Comparison of ENCODE assay signal across 9 cellular contexts in the genomic region with DNA sequence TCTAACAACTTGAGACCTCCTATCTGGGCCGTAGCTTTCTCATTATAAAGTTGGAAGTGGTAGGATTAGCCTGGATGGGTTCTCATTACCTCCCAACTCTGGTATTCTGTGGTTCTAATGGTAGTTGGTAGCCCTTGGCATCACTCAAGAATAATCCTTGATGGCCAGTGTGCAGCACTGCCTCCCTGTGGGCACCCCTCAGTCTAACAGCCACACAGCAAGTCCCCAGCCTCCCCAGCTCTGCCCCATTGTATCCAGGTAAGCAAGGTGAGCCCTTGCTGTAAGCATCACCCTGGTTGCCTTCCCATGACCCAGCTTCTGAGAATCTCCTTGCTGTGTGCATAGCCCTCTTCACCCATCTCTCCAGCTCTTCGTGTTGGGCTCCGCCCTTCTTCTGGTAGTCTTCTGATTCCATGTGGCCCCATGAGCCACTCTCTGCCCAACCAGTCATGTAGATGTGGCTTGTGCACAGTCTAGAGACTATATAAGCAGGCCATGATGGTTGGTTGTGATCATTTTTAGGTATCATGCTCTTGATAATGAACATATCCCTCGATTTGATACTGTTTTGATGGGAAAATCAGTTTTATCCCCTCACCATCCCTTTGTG. TPM values are rescaled to one million over a fixed set of nuclear protein-coding genes. Genes with fewer than 3 reads are reported as not detected.
DNase-seq lines count a peak whose midpoint lies in the region; ATAC-seq and TF ChIP-seq lines count a peak whose summit lies in the region.
"Had no signal": no experiment of that assay in that cellular context is flagged by ENCODE, and none has a peak within 500 bp of the region (broad histone marks: within the 10 kb centered on the region; RNA-seq: fewer than 3 reads in every experiment).

No MANE protein-coding gene starts in this region.

- H3K4me2 ChIP-seq in HCT116 (ENCODE audit: low read length) = no peak overlapping the region

- intact Hi-C loops in CD4-positive, alpha-beta memory T cell (cut with micrococcal nuclease) = loop anchor here (1.0 kb wide), 1 partner anchor 369 kb away; no protein-coding TSS in a partner anchor
- intact Hi-C loops in HCT116 (cut with micrococcal nuclease) = no loop called here
- intact Hi-C loops in activated CD8-positive, alpha-beta T cell treated with anti-CD3 and anti-CD28 coated beads for 36 hours (cut with micrococcal nuclease) = loop anchor here (10.0 kb wide), 1 partner anchor 370 kb away; no protein-coding TSS in a partner anchor

- ATAC-seq in HCT116 (peak; percentile 89), left lobe of liver (peak; percentile 73), GM21381 (IDR thresholded peaks at IDR 0.05; ENCODE audit: unreplicated experiment) (no peak)
- ATAC-seq in activated CD8-positive, alpha-beta T cell treated with anti-CD3 and anti-CD28 coated beads for 36 hours = peak; percentile 62

- POLR2A ChIA-PET in CD4-positive, alpha-beta memory T cell (lab: Charles Lee; ENCODE audit: partially characterized antibody) = no interaction called here
- POLR2A ChIA-PET in HCT116 (lab: Charles Lee) = no interaction called here
- POLR2A ChIA-PET in activated CD8-positive, alpha-beta T cell treated with anti-CD3 and anti-CD28 coated beads for 36 hours (lab: Charles Lee) = interaction anchor here (0.9 kb wide), 1 partner anchor 9 kb away, joined by 4 read pairs; no protein-coding TSS in a partner anchor

- no peak overlapping the region for H2AFZ ChIP-seq in HCT116 (ENCODE audit: low read depth, low read length, poor library complexity, severe bottlenecking)

- no peaks in the 10 kb centered on the region for H3K9me3 ChIP-seq in CD4-positive, alpha-beta memory T cell (ENCODE audit: control insufficient read depth in 1 of 2, low read length in 2 of 2)
- H3K9me3 ChIP-seq in HCT116 (ENCODE audit: control insufficient read depth in 1 of 2, insufficient read depth in 1 of 2, low read depth in 1 of 2, low read length in 2 of 2) = no peaks in the 10 kb centered on the region

- peak in 3 of 5 donors; percentile 4 to 9 (median 6) for DNase-seq in CD4-positive, alpha-beta memory T cell
- no peak for DNase-seq in HCT116 (ENCODE audit: low read depth, low spot score)
- DNase-seq in activated CD8-positive, alpha-beta T cell treated with anti-CD3 and anti-CD28 coated beads for 36 hours = peak; percentile 36
- DNase-seq in left lobe of liver (ENCODE audit: low spot score) = no peak
- no peak for DNase-seq in NCI-H446 treated with DMSO at 0.1 percent for 48 hours (lab: John Stamatoyannopoulos, UW)
- no peak for DNase-seq in NCI-H510A (lab: John Stamatoyannopoulos, UW)
- no peak for DNase-seq in NK-92 treated with Interleukin-12 subunit alpha and Interleukin-12 subunit beta, amount 100 ng/mL, for 24 hours (lab: John Stamatoyannopoulos, UW)
- DNase-seq: KG1 had no signal

- H3K4me1 ChIP-seq in CD4-positive, alpha-beta memory T cell (ENCODE audit: insufficient read depth, low read length) = no peaks in the 10 kb centered on the region
- no peaks in the 10 kb centered on the region for H3K4me1 ChIP-seq in HCT116 (ENCODE audit: control insufficient read depth in 1 of 2, insufficient read depth in 2 of 2, low read length in 2 of 2)

- TF ChIP-seq POLR2A in HCT116 (IDR thresholded peaks at IDR 0.05; ENCODE audit: borderline replicate concordance, extremely low read depth, insufficient read depth, insufficient read length) = no peak

- H3K4me1 Mint-ChIP-seq in CD4-positive, alpha-beta memory T cell = no peaks in the 10 kb centered on the region
- no peaks in the 10 kb centered on the region for H3K4me1 Mint-ChIP-seq in activated CD8-positive, alpha-beta T cell treated with anti-CD3 and anti-CD28 coated beads for 36 hours (ENCODE audit: low read depth)

- peak; percentile 54 for TF ChIP-seq RAD21 in HCT116 (IDR thresholded peaks at IDR 0.05; ENCODE audit: low read depth)

- no peaks in the 10 kb centered on the region for H3K27me3 Mint-ChIP-seq in CD4-positive, alpha-beta memory T cell
- no peaks in the 10 kb centered on the region for H3K27me3 Mint-ChIP-seq in activated CD8-positive, alpha-beta T cell treated with anti-CD3 and anti-CD28 coated beads for 36 hours

- BruUV-seq in HCT116 (replicated peaks; lab: Mats Ljungman, UMichigan) = no TSS peak

- peak in 2 of 3 experiments; percentile 42 to 52; a peak in 4 of 6 replicates for TF ChIP-seq CTCF in HCT116 (IDR thresholded peaks at IDR 0.05 in 2 of 3, conservative IDR thresholded peaks at IDR 0.05 in 1 of 3; ENCODE audit: borderline replicate concordance in 1 of 3, insufficient read depth in 1 of 3, low read depth in 2 of 3, low read length in 2 of 3)
- peak; percentile 42 for TF ChIP-seq CTCF in activated CD8-positive, alpha-beta T cell treated with anti-CD3 and anti-CD28 coated beads for 36 hours (IDR thresholded peaks at IDR 0.05)

- no peak overlapping the region for H3K9ac ChIP-seq in HCT116 (ENCODE audit: low read length)

- H4K20me1 ChIP-seq in HCT116 (ENCODE audit: insufficient read depth) = no peaks in the 10 kb centered on the region

- no peak overlapping the region for H3K27ac ChIP-seq in CD4-positive, alpha-beta memory T cell (ENCODE audit: low read depth, low read length)
- no peak overlapping the region for H3K27ac ChIP-seq in HCT116 (ENCODE audit: low read depth, low read length)

- peak overlapping the region in 1 of 7 donors; percentile 15 for H3K27ac Mint-ChIP-seq in CD4-positive, alpha-beta memory T cell
- H3K27ac Mint-ChIP-seq in activated CD8-positive, alpha-beta T cell treated with anti-CD3 and anti-CD28 coated beads for 36 hours = no peak overlapping the region

- no peak overlapping the region for H3K4me3 Mint-ChIP-seq in CD4-positive, alpha-beta memory T cell
- H3K4me3 Mint-ChIP-seq in activated CD8-positive, alpha-beta T cell treated with anti-CD3 and anti-CD28 coated beads for 36 hours = no peak overlapping the region

- H3K27me3 ChIP-seq in CD4-positive, alpha-beta memory T cell (ENCODE audit: insufficient read depth, low read length) = no peaks in the 10 kb centered on the region
- no peaks in the 10 kb centered on the region for H3K27me3 ChIP-seq in HCT116 (ENCODE audit: insufficient read depth, low read length)

- peaks cover 0 to 2% (median 0%) of the 10 kb centered on the region in 8 donors for H3K9me3 Mint-ChIP-seq in CD4-positive, alpha-beta memory T cell
- no peaks in the 10 kb centered on the region for H3K9me3 Mint-ChIP-seq in activated CD8-positive, alpha-beta T cell treated with anti-CD3 and anti-CD28 coated beads for 36 hours

- RAD21 ChIA-PET in HCT116 (lab: Charles Lee; ENCODE audit: low non-redundant PET in 1 of 2, low total read pairs in 2 of 2, uncharacterized antibody in 2 of 2, unreplicated experiment in 2 of 2) = interaction anchor here in 1 of 2 experiments (0.6 to 0.9 kb wide), 2 partner anchors 369 to 388 kb away, joined by 3 to 4 read pairs; no protein-coding TSS in a partner anchor

- no peaks in the 10 kb centered on the region for H3K36me3 ChIP-seq in CD4-positive, alpha-beta memory T cell (ENCODE audit: insufficient read depth, low read length)
- no peaks in the 10 kb centered on the region for H3K36me3 ChIP-seq in HCT116 (ENCODE audit: control insufficient read depth in 1 of 2, insufficient read depth in 2 of 2, low read length in 2 of 2)

- H3K79me2 ChIP-seq in HCT116 (ENCODE audit: insufficient read depth, low read length) = no peaks in the 10 kb centered on the region

- no peak overlapping the region for H3K4me3 ChIP-seq in CD4-positive, alpha-beta memory T cell (ENCODE audit: low read length in 2 of 2)
- no peak overlapping the region for H3K4me3 ChIP-seq in HCT116 (replicated peaks in 1 of 2; ENCODE audit: low read depth in 1 of 2, low read length in 2 of 2)

- no peaks in the 10 kb centered on the region for H3K9me2 ChIP-seq in HCT116 (ENCODE audit: insufficient read depth)

- H3K36me3 Mint-ChIP-seq in CD4-positive, alpha-beta memory T cell = peaks cover 0 to 9% of the 10 kb centered on the region in 2 donors
- peaks cover 6% of the 10 kb centered on the region for H3K36me3 Mint-ChIP-seq in activated CD8-positive, alpha-beta T cell treated with anti-CD3 and anti-CD28 coated beads for 36 hours (ENCODE audit: low read depth)

- CTCF ChIA-PET in CD4-positive, alpha-beta memory T cell (lab: Charles Lee; ENCODE audit: partially characterized antibody) = interaction anchor here (1.0 to 1.8 kb wide), 2 partner anchors 11 to 369 kb away, joined by 3 to 10 read pairs; no protein-coding TSS in a partner anchor
- CTCF ChIA-PET in HCT116 (lab: Charles Lee) = interaction anchor here (1.9 kb wide), 1 partner anchor 369 kb away, joined by 11 read pairs; no protein-coding TSS in a partner anchor
- CTCF ChIA-PET in activated CD8-positive, alpha-beta T cell treated with anti-CD3 and anti-CD28 coated beads for 36 hours (lab: Charles Lee) = interaction anchor here (0.7 to 1.8 kb wide), 8 partner anchors 8 to 492 kb away, joined by 3 to 6 read pairs (median 3); no protein-coding TSS in a partner anchor

TF ChIP-seq in HCT116, 20 proteins besides CTCF, POLR2A, EP300 and RAD21 (continues in another document):
- TF ChIP-seq SRF (IDR thresholded peaks at IDR 0.05; ENCODE audit: low read depth) = no peak
- no peak for TF ChIP-seq CEBPB (IDR thresholded peaks at IDR 0.05; ENCODE audit: low read depth)
- TF ChIP-seq CBX3 (IDR thresholded peaks at IDR 0.05; ENCODE audit: low read depth) = no peak
- no peak for TF ChIP-seq ATF3 (IDR thresholded peaks at IDR 0.05)
- TF ChIP-seq SIN3A (IDR thresholded peaks at IDR 0.05; ENCODE audit: low read depth) = no peak

RNA-seq across cellular contexts. Expression of gene GRHPR, which starts 57.6 kb away (rescaled TPM):
- total RNA-seq in CD4-positive, alpha-beta memory T cell = 10 to 100 TPM; 57.2 TPM
- 100 to 1,000 TPM in 1 of 2 donors, 10 to 100 TPM in 1; 69.2 to 106 TPM for polyA plus RNA-seq in CD4-positive, alpha-beta memory T cell
- total RNA-seq in HCT116 (2021; ENCODE audit: unreplicated experiment) = 106 TPM
- 136 and 147 TPM in 2 replicates for polyA plus RNA-seq in HCT116 (2012)
- total RNA-seq in activated CD8-positive, alpha-beta T cell treated with anti-CD3 and anti-CD28 coated beads for 36 hours = 10 to 100 TPM; 62.8 to 64.6 TPM
- 406 TPM for total RNA-seq in left lobe of liver

Comparison
In these comparisons a context has a peak if more than half of its experiments do, and no peak if none do; other contexts are left out.
1. DNase-seq: peak in CD4-positive, alpha-beta memory T cell (3 of 5) and activated CD8-positive, alpha-beta T cell treated with anti-CD3 and anti-CD28 coated beads for 36 hours (single experiment); none in HCT116 (single experiment), left lobe of liver (single experiment), NCI-H446 treated with DMSO at 0.1 percent for 48 hours (single experiment), NCI-H510A (single experiment) and NK-92 treated with Interleukin-12 subunit alpha and Interleukin-12 subunit beta, amount 100 ng/mL, for 24 hours (single experiment).